ENCODE assay signal across 17 cellular contexts in genomic region chr16:5205394-5206040, GRCh38.
DNase-seq lines count a peak whose midpoint lies in the region; ATAC-seq and TF ChIP-seq lines count a peak whose summit lies in the region.
"Had no signal": no experiment of that assay in that cellular context is flagged by ENCODE, and none has a peak within 500 bp of the region (broad histone marks: within the 10 kb centered on the region; RNA-seq: fewer than 3 reads in every experiment).

No MANE protein-coding gene starts in this region.

- no peaks in the 10 kb centered on the region for H3K36me3 ChIP-seq in GM06990 (ENCODE audit: control insufficient read depth, insufficient read depth, low read length)
- no peaks in the 10 kb centered on the region for H3K36me3 ChIP-seq in mesendoderm (ENCODE audit: control insufficient read depth, insufficient read depth, low read length)
- H3K36me3 ChIP-seq in MG63 = no peaks in the 10 kb centered on the region
- H3K36me3 ChIP-seq in BE2C = no peaks in the 10 kb centered on the region
- H3K36me3 ChIP-seq: Peyer's patch had no signal

- H3K23ac ChIP-seq in mesendoderm (ENCODE audit: low read length) = no peak overlapping the region

- TF ChIP-seq CTCF in GM06990 (IDR thresholded peaks at IDR 0.05; ENCODE audit: insufficient read depth, low read length, poor library complexity, severe bottlenecking) (no peak), BE2C (IDR thresholded peaks at IDR 0.05; ENCODE audit: low read depth, low read length) (no peak)

- no peaks in the 10 kb centered on the region for H3K79me1 ChIP-seq in mesendoderm (ENCODE audit: low read length)

- H3K27ac ChIP-seq in mesendoderm (ENCODE audit: low read depth, low read length) = no peak overlapping the region
- H3K27ac ChIP-seq: Peyer's patch had no signal

- no peak overlapping the region for H2BK15ac ChIP-seq in mesendoderm (replicated peaks; ENCODE audit: low read depth)

- no peak overlapping the region for H2AK5ac ChIP-seq in mesendoderm (ENCODE audit: low read length)

- no peak overlapping the region for H3K4ac ChIP-seq in mesendoderm (ENCODE audit: low read depth, low read length)

- peak overlapping the region; percentile 11; the same call in 1 of the 2 replicates for H3K4me3 ChIP-seq in GM06990 (replicated peaks; ENCODE audit: low read depth, low read length)
- no peak overlapping the region for H3K4me3 ChIP-seq in mesendoderm (ENCODE audit: low read length)
- H3K4me3 ChIP-seq in MG63 = no peak overlapping the region
- no peak overlapping the region for H3K4me3 ChIP-seq in BE2C (ENCODE audit: low read depth, low read length)
- H3K4me3 ChIP-seq: Peyer's patch had no signal

- peak; percentile 12 for DNase-seq in GM06990 (ENCODE audit: extremely low read depth, insufficient read length)
- peak; percentile 23 for DNase-seq in mesendoderm
- DNase-seq in MG63 = no peak
- DNase-seq in activated CD4-positive, CD25-positive, alpha-beta regulatory T cell treated with anti-CD3 and anti-CD28 coated beads, Interleukin-2, amount 50 U/mL, for 72 hours = no peak
- no peak for DNase-seq in BE2C
- DNase-seq: EL, GF-D8, NCI-H1694, NCI-H2081, NCI-H2171, NCI-H345, NCI-H524, NCI-H82, Peyer's patch had no signal

- no peak overlapping the region for H3K18ac ChIP-seq in mesendoderm (ENCODE audit: low read length)

- no peak overlapping the region for H3K9ac ChIP-seq in mesendoderm (ENCODE audit: low read length)

- H3K79me2 ChIP-seq in mesendoderm (ENCODE audit: control insufficient read depth, insufficient read depth, low read length) = no peaks in the 10 kb centered on the region

- H4K8ac ChIP-seq in mesendoderm (ENCODE audit: low read depth, low read length) = no peak overlapping the region

- no peak overlapping the region for H4K5ac ChIP-seq in mesendoderm (ENCODE audit: low read length)

- H3K4me1 ChIP-seq in mesendoderm (ENCODE audit: control insufficient read depth, low read depth, low read length) (no peaks in the 10 kb centered on the region), BE2C (no peaks in the 10 kb centered on the region)
- H3K4me1 ChIP-seq: Peyer's patch had no signal

- no peak overlapping the region for H3K56ac ChIP-seq in mesendoderm (ENCODE audit: low read length)

- H3K9me3 ChIP-seq in MG63 (no peaks in the 10 kb centered on the region), BE2C (no peaks in the 10 kb centered on the region)
- H3K9me3 ChIP-seq: Peyer's patch had no signal

- ATAC-seq in GM18870 (IDR thresholded peaks at IDR 0.05; ENCODE audit: unreplicated experiment) (peak; percentile 52), HG02870 (IDR thresholded peaks at IDR 0.05; ENCODE audit: unreplicated experiment) (peak; percentile 72)
- ATAC-seq: SK-N-SH treated with all-trans-retinoic acid at 6 μM for 48 hours had no signal

- H2BK5ac ChIP-seq in mesendoderm (ENCODE audit: low read length) = no peak overlapping the region

- no peak overlapping the region for H2BK120ac ChIP-seq in mesendoderm (ENCODE audit: low read depth, low read length)

- H3K27me3 ChIP-seq in GM06990 (replicated peaks; ENCODE audit: control insufficient read depth, insufficient read depth, low read length) (no peaks in the 10 kb centered on the region), mesendoderm (ENCODE audit: insufficient read depth, low read length, poor library complexity) (no peaks in the 10 kb centered on the region), MG63 (peaks cover 7% of the 10 kb centered on the region), BE2C (no peaks in the 10 kb centered on the region)
- H3K27me3 ChIP-seq: Peyer's patch had no signal

- no peak overlapping the region for H3K4me2 ChIP-seq in mesendoderm (ENCODE audit: low read length)

- no CpG with 5 or more reads among the region's 5 CpGs for WGBS in mesendoderm (ENCODE audit: extremely low coverage, insufficient coverage, low lambda C conversion rate)

Comparison
In these comparisons a context has a peak if more than half of its experiments do, and no peak if none do; other contexts are left out.
1. DNase-seq: peak in GM06990 (single experiment) and mesendoderm (single experiment); none in MG63 (single experiment), activated CD4-positive, CD25-positive, alpha-beta regulatory T cell treated with anti-CD3 and anti-CD28 coated beads, Interleukin-2, amount 50 U/mL, for 72 hours (single experiment) and BE2C (single experiment).